16 cellular contexts compared by ENCODE assay signal in the genomic region with DNA sequence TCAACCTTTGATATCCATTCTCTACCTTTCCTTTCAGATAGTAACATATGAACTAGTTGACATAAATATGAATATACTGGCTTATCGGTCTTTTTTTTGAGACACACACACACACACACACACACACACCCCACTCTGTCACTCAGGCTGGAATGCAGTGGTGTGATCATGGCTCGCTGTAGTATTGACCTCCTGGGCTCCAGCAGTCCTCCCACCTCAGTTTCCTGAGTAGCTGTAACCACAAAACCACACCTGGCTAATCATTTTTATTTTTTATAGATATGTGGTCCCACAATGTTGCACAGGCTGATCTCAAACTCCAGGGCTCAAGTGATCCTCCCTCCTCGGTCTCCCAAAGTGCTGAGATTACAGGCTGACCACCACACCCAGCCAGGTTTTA. TPM values are rescaled to one million over a fixed set of nuclear protein-coding genes. Genes with fewer than 3 reads are reported as not detected.
DNase-seq lines count a peak whose midpoint lies in the region; ATAC-seq and TF ChIP-seq lines count a peak whose summit lies in the region.
"Had no signal": no experiment of that assay in that cellular context is flagged by ENCODE, and none has a peak within 500 bp of the region (broad histone marks: within the 10 kb centered on the region; RNA-seq: fewer than 3 reads in every experiment).

No MANE protein-coding gene starts in this region.

- no peak overlapping the region for H3K4me2 ChIP-seq in DND-41 (ENCODE audit: insufficient read depth, low read length)

- peaks cover 5% of the 10 kb centered on the region for H3K27me3 ChIP-seq in DND-41 (ENCODE audit: insufficient read depth, low read length, poor library complexity)
- H3K27me3 ChIP-seq in testis: no peaks in the 10 kb centered on the region
- H3K27me3 ChIP-seq: cardiac muscle cell, esophagus squamous epithelium, stomach, vagina had no signal

- TF ChIP-seq CTCF in DND-41 (IDR thresholded peaks at IDR 0.05; ENCODE audit: borderline replicate concordance, extremely low read depth, low read length, poor library complexity, severe bottlenecking) (no peak), testis (IDR thresholded peaks at IDR 0.05) (no peak), omental fat pad (IDR thresholded peaks at IDR 0.05) (no peak)

- no peaks in the 10 kb centered on the region for H3K9me3 Mint-ChIP-seq in activated CD4-positive, alpha-beta memory T cell treated with anti-CD3 and anti-CD28 coated beads for 36 hours
- H3K9me3 Mint-ChIP-seq: natural killer cell treated with Interleukin-12 subunit alpha and Interleukin-12 subunit beta and Interleukin-15 and Interleukin-18, amount 100 ng/mL, for 72 hours had no signal

- H3K36me3 ChIP-seq in DND-41 (ENCODE audit: insufficient read depth, low read length) (no peaks in the 10 kb centered on the region), testis (ENCODE audit: low read depth, missing control alignments) (no peaks in the 10 kb centered on the region)
- H3K36me3 ChIP-seq: cardiac muscle cell, esophagus squamous epithelium, prostate gland, stomach, vagina had no signal

- CTCF ChIA-PET in activated CD4-positive, alpha-beta memory T cell treated with anti-CD3 and anti-CD28 coated beads for 36 hours (lab: Charles Lee): interaction anchor here (0.8 to 1.7 kb wide), 2 partner anchors 231 to 311 kb away, joined by 3 to 8 read pairs; no protein-coding TSS in a partner anchor

- H3K27ac ChIP-seq in DND-41 (ENCODE audit: low read length): no peak overlapping the region
- no peak overlapping the region for H3K27ac ChIP-seq in testis
- H3K27ac ChIP-seq: cardiac muscle cell, esophagus squamous epithelium, GM23248, prostate gland, stomach, vagina had no signal

- POLR2A ChIA-PET in activated CD4-positive, alpha-beta memory T cell treated with anti-CD3 and anti-CD28 coated beads for 36 hours (lab: Charles Lee): interaction anchor here (0.6 kb wide), 1 partner anchor 57 kb away, joined by 4 read pairs; no protein-coding TSS in a partner anchor

- H3K36me3 Mint-ChIP-seq in activated CD4-positive, alpha-beta memory T cell treated with anti-CD3 and anti-CD28 coated beads for 36 hours: no peaks in the 10 kb centered on the region
- H3K36me3 Mint-ChIP-seq: natural killer cell treated with Interleukin-12 subunit alpha and Interleukin-12 subunit beta and Interleukin-15 and Interleukin-18, amount 100 ng/mL, for 72 hours had no signal

- H3K79me2 ChIP-seq in DND-41 (ENCODE audit: insufficient read depth, low read length): no peaks in the 10 kb centered on the region

- intact Hi-C loops in testis (cut with DNase I; ENCODE audit: low total_unique reads): no loop called here
- intact Hi-C loops in activated CD4-positive, alpha-beta memory T cell treated with anti-CD3 and anti-CD28 coated beads for 36 hours (cut with micrococcal nuclease): no loop called here

- no peak overlapping the region for H2AFZ ChIP-seq in DND-41 (ENCODE audit: low read depth, low read length)
- H2AFZ ChIP-seq: GM23248 had no signal

- H3K4me1 Mint-ChIP-seq in activated CD4-positive, alpha-beta memory T cell treated with anti-CD3 and anti-CD28 coated beads for 36 hours (ENCODE audit: low read depth): peaks cover 19% of the 10 kb centered on the region

- H3K27me3 Mint-ChIP-seq in activated CD4-positive, alpha-beta memory T cell treated with anti-CD3 and anti-CD28 coated beads for 36 hours: peaks cover 7% of the 10 kb centered on the region

- ATAC-seq in DND-41 (ENCODE audit: insufficient read depth, low read depth): peak; percentile 50; the same call in 1 of the 3 replicates
- ATAC-seq in GM21381 (IDR thresholded peaks at IDR 0.05; ENCODE audit: unreplicated experiment): peak; percentile 79
- ATAC-seq in omental fat pad (ENCODE audit: low FRiP score): no peak
- ATAC-seq: natural killer cell treated with Interleukin-12 subunit alpha and Interleukin-12 subunit beta and Interleukin-15 and Interleukin-18, amount 100 ng/mL, for 72 hours had no signal

- no peaks in the 10 kb centered on the region for H4K20me1 ChIP-seq in DND-41 (ENCODE audit: insufficient read depth, low read length)

- H3K4me3 ChIP-seq in DND-41 (ENCODE audit: low read depth in 1 of 2, low read length in 2 of 2) (no peak overlapping the region), testis (no peak overlapping the region)
- H3K4me3 ChIP-seq: cardiac muscle cell, esophagus squamous epithelium, GM23248, prostate gland, stomach, vagina had no signal

- H3K9me3 ChIP-seq in DND-41 (ENCODE audit: insufficient read depth, low read length, severe bottlenecking) (no peaks in the 10 kb centered on the region), testis (no peaks in the 10 kb centered on the region)
- H3K9me3 ChIP-seq: esophagus squamous epithelium, prostate gland, stomach, vagina had no signal

- no peak overlapping the region for H3K4me3 Mint-ChIP-seq in activated CD4-positive, alpha-beta memory T cell treated with anti-CD3 and anti-CD28 coated beads for 36 hours
- H3K4me3 Mint-ChIP-seq: natural killer cell treated with Interleukin-12 subunit alpha and Interleukin-12 subunit beta and Interleukin-15 and Interleukin-18, amount 100 ng/mL, for 72 hours had no signal

- no peak for TF ChIP-seq POLR2A in testis (IDR thresholded peaks at IDR 0.05)

- H3K4me1 ChIP-seq in DND-41 (ENCODE audit: insufficient read depth, low read length) (no peaks in the 10 kb centered on the region), testis (no peaks in the 10 kb centered on the region)
- H3K4me1 ChIP-seq: prostate gland, stomach, vagina had no signal

- H3K27ac Mint-ChIP-seq in activated CD4-positive, alpha-beta memory T cell treated with anti-CD3 and anti-CD28 coated beads for 36 hours: no peak overlapping the region
- H3K27ac Mint-ChIP-seq: natural killer cell treated with Interleukin-12 subunit alpha and Interleukin-12 subunit beta and Interleukin-15 and Interleukin-18, amount 100 ng/mL, for 72 hours had no signal

- DNase-seq in DND-41 (no peak), HK-2 (ENCODE audit: unreplicated experiment) (peak; percentile 52), glomerular visceral epithelial cell (ENCODE audit: extremely low spot score) (peak; percentile 85), testis (no peak), omental fat pad (ENCODE audit: low spot score) (no peak)
- DNase-seq in activated CD4-positive, alpha-beta memory T cell treated with anti-CD3 and anti-CD28 coated beads for 36 hours: no peak
- no peak for DNase-seq in activated CD4-positive, alpha-beta T cell treated with anti-CD3 and anti-CD28 coated beads, Interleukin-2, amount 50 U/mL, for 1 hour
- DNase-seq: esophagus squamous epithelium, GM23248, head of caudate nucleus, stomach had no signal

- no peak overlapping the region for H3K9ac ChIP-seq in DND-41 (ENCODE audit: low read depth, low read length)
- H3K9ac ChIP-seq: GM23248 had no signal

- 77 to 79% methylated on average over 3 of the region's 3 CpGs for WGBS in testis, 2 donors

RNA-seq across cellular contexts. Expression of a gene that starts 14.2 kb away (rescaled TPM):
- total RNA-seq in testis: 10 to 100 TPM; 19.5 to 23.8 TPM
- polyA plus RNA-seq in testis (ENCODE audit: insufficient read depth, low read depth, low replicate concordance): 18.9 TPM
- total RNA-seq in omental fat pad: 10 to 100 TPM; 18.8 to 32.9 (median 24.6) TPM
- 10 to 100 TPM; 38.5 to 42.8 TPM for total RNA-seq in activated CD4-positive, alpha-beta memory T cell treated with anti-CD3 and anti-CD28 coated beads for 36 hours

RNA-seq across cellular contexts. Expression of a gene that starts 32.5 kb away (rescaled TPM):
- total RNA-seq in testis (10 to 100 TPM; 28.2 to 29.2 TPM), omental fat pad (10 to 100 TPM in 2 of 4 donors, 1 to 10 TPM in 2; 6.8 to 17.7 (median 9.9) TPM)
- 17.9 TPM for polyA plus RNA-seq in testis (ENCODE audit: insufficient read depth, low read depth, low replicate concordance)
- 10 to 100 TPM; 11.6 to 14.0 TPM for total RNA-seq in activated CD4-positive, alpha-beta memory T cell treated with anti-CD3 and anti-CD28 coated beads for 36 hours

RNA-seq across cellular contexts. Expression of a gene that starts 52.6 kb away (rescaled TPM):
- total RNA-seq in testis: 10 to 100 TPM; 53.3 to 55.7 TPM
- 39.3 TPM for polyA plus RNA-seq in testis (ENCODE audit: insufficient read depth, low read depth, low replicate concordance)
- total RNA-seq in omental fat pad: 10 to 100 TPM; 11.3 to 28.5 (median 20.7) TPM
- total RNA-seq in activated CD4-positive, alpha-beta memory T cell treated with anti-CD3 and anti-CD28 coated beads for 36 hours: 1 to 10 TPM; 9.2 to 9.5 TPM

Comparison
In these comparisons a context has a peak if more than half of its experiments do, and no peak if none do; other contexts are left out.
1. DNase-seq: peak in HK-2 (single experiment) and glomerular visceral epithelial cell (single experiment); none in DND-41 (single experiment), testis (single experiment), omental fat pad (single experiment), activated CD4-positive, alpha-beta memory T cell treated with anti-CD3 and anti-CD28 coated beads for 36 hours (single experiment) and activated CD4-positive, alpha-beta T cell treated with anti-CD3 and anti-CD28 coated beads, Interleukin-2, amount 50 U/mL, for 1 hour (single experiment).